In the genomic region with DNA sequence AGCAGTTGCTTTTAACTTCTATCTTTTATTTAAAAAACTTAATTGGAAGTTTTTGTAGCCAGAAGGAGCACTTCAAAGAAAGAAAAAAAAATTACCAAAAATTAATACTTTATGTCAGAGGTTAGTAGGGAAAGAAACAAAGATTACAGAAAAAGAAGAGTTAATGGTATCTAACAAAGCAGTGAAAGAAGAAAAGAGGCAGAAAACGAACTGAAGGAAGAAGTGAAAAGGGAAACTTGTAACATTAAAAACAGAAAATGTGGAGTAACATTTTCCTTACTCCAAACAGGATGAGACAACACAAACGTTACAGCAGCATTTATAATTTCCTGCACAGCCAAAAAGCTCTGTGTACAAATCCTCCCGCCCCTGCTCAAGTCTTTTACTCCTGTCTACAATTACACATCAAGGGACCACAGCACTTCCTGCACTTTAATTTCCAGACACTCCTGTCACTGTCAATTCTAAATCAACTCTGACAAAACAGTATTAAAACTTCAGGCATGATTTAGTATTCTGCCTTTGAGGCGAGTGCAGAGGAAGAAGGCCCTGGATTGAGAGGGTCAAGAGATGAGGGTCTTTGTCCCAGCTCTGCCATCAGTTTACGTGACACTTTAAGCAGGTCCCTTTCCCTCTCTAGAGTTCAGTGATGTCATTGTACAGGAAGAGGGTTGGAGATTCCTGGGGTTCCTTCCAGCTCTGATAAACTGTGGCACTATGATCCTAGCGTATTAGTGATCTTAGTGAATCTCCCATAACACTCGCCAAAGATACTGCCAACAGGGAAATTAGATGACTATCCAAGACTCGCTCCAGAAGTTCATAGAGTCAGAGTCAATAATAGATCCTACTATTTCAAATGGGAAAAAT, we compare ENCODE assay signal across 22 cellular contexts. TPM values are rescaled to one million over a fixed set of nuclear protein-coding genes. Genes with fewer than 3 reads are reported as not detected.
DNase-seq lines count a peak whose midpoint lies in the region; ATAC-seq and TF ChIP-seq lines count a peak whose summit lies in the region.
"Had no signal": no experiment of that assay in that cellular context is flagged by ENCODE, and none has a peak within 500 bp of the region (broad histone marks: within the 10 kb centered on the region; RNA-seq: fewer than 3 reads in every experiment).

No MANE protein-coding gene starts in this region.

- no peak overlapping the region for H3K4me3 Mint-ChIP-seq in activated naive CD4-positive, alpha-beta T cell treated with anti-CD3 and anti-CD28 coated beads for 36 hours
- H3K4me3 Mint-ChIP-seq in nephron progenitor cell (peak overlapping the region; percentile 54), Calu3 (ENCODE audit: low read depth, unreplicated experiment) (no peak overlapping the region)
- H3K4me3 Mint-ChIP-seq: CD4-positive, CD25-positive, alpha-beta regulatory T cell; natural killer cell; stimulated activated naive CD8-positive, alpha-beta T cell treated with anti-CD3 and anti-CD28 coated beads, Interleukin-15, Interleukin-2, amounts not matched to agents 100 ng/mL and 50 ng/mL, for 24 hours had no signal

- no peaks in the 10 kb centered on the region for H3K27me3 Mint-ChIP-seq in activated naive CD4-positive, alpha-beta T cell treated with anti-CD3 and anti-CD28 coated beads for 36 hours (ENCODE audit: low read depth)
- H3K27me3 Mint-ChIP-seq in nephron progenitor cell (ENCODE audit: low read depth, poor library complexity) (peaks cover 11% of the 10 kb centered on the region), Calu3 (ENCODE audit: unreplicated experiment) (peaks cover 80% of the 10 kb centered on the region)
- H3K27me3 Mint-ChIP-seq: stimulated activated naive CD8-positive, alpha-beta T cell treated with anti-CD3 and anti-CD28 coated beads, Interleukin-15, Interleukin-2, amounts not matched to agents 100 ng/mL and 50 ng/mL, for 24 hours had no signal

- ATAC-seq in activated naive CD4-positive, alpha-beta T cell treated with anti-CD3 and anti-CD28 coated beads, Interleukin-2, amount 50 U/mL, for 72 hours, result peak; percentile 50 to 84
- ATAC-seq in GM21423 (IDR thresholded peaks at IDR 0.05; ENCODE audit: unreplicated experiment), result no peak
- ATAC-seq: left lobe of liver, natural killer cell, SK-N-SH treated with all-trans-retinoic acid at 6 μM for 48 hours had no signal

- CTCF ChIA-PET in activated naive CD4-positive, alpha-beta T cell treated with anti-CD3 and anti-CD28 coated beads for 36 hours (lab: Charles Lee), result interaction anchor here (0.5 to 5.9 kb wide), 10 partner anchors 15 to 341 kb away, joined by 3 to 44 read pairs (median 4); no protein-coding TSS in a partner anchor
- CTCF ChIA-PET in Calu3 (lab: Charles Lee), result interaction anchor here (0.6 kb wide), 1 partner anchor 1944 kb away, joined by 4 read pairs; no protein-coding TSS in a partner anchor

- TF ChIP-seq CTCF in nephron progenitor cell (IDR thresholded peaks at IDR 0.05) (no peak), Calu3 (IDR thresholded peaks at IDR 0.05; ENCODE audit: unreplicated experiment) (no peak)

- no peak overlapping the region for H3K27ac Mint-ChIP-seq in activated naive CD4-positive, alpha-beta T cell treated with anti-CD3 and anti-CD28 coated beads for 36 hours
- peak overlapping the region in 1 of 2 donors; percentile 59 for H3K27ac Mint-ChIP-seq in activated naive CD4-positive, alpha-beta T cell treated with anti-CD3 and anti-CD28 coated beads, Interleukin-2, amount 50 U/mL, for 72 hours
- peak overlapping the region; percentile 97 for H3K27ac Mint-ChIP-seq in nephron progenitor cell
- no peak overlapping the region for H3K27ac Mint-ChIP-seq in Calu3 (ENCODE audit: unreplicated experiment)
- H3K27ac Mint-ChIP-seq: CD4-positive, CD25-positive, alpha-beta regulatory T cell; natural killer cell; stimulated activated naive CD8-positive, alpha-beta T cell treated with anti-CD3 and anti-CD28 coated beads, Interleukin-15, Interleukin-2, amounts not matched to agents 100 ng/mL and 50 ng/mL, for 24 hours had no signal

- no peaks in the 10 kb centered on the region for H3K9me3 Mint-ChIP-seq in activated naive CD4-positive, alpha-beta T cell treated with anti-CD3 and anti-CD28 coated beads for 36 hours
- no peaks in the 10 kb centered on the region for H3K9me3 Mint-ChIP-seq in activated naive CD4-positive, alpha-beta T cell treated with anti-CD3 and anti-CD28 coated beads, Interleukin-2, amount 50 U/mL, for 72 hours
- H3K9me3 Mint-ChIP-seq in nephron progenitor cell, result peaks cover 30% of the 10 kb centered on the region
- peaks cover 2% of the 10 kb centered on the region for H3K9me3 Mint-ChIP-seq in Calu3 (ENCODE audit: low read depth, unreplicated experiment)
- H3K9me3 Mint-ChIP-seq: natural killer cell; stimulated activated naive CD8-positive, alpha-beta T cell treated with anti-CD3 and anti-CD28 coated beads, Interleukin-15, Interleukin-2, amounts not matched to agents 100 ng/mL and 50 ng/mL, for 24 hours had no signal

- H3K4me1 Mint-ChIP-seq in activated naive CD4-positive, alpha-beta T cell treated with anti-CD3 and anti-CD28 coated beads for 36 hours (ENCODE audit: low read depth), result peaks cover 27% of the 10 kb centered on the region
- peaks cover 85% of the 10 kb centered on the region for H3K4me1 Mint-ChIP-seq in nephron progenitor cell
- H3K4me1 Mint-ChIP-seq in Calu3 (ENCODE audit: low read depth, unreplicated experiment), result no peaks in the 10 kb centered on the region
- H3K4me1 Mint-ChIP-seq: natural killer cell had no signal

- H3K36me3 Mint-ChIP-seq in activated naive CD4-positive, alpha-beta T cell treated with anti-CD3 and anti-CD28 coated beads for 36 hours (ENCODE audit: low read depth), result no peaks in the 10 kb centered on the region
- no peaks in the 10 kb centered on the region for H3K36me3 Mint-ChIP-seq in activated naive CD4-positive, alpha-beta T cell treated with anti-CD3 and anti-CD28 coated beads, Interleukin-2, amount 50 U/mL, for 72 hours
- peaks cover 24% of the 10 kb centered on the region for H3K36me3 Mint-ChIP-seq in nephron progenitor cell (ENCODE audit: low read depth)
- no peaks in the 10 kb centered on the region for H3K36me3 Mint-ChIP-seq in Calu3 (ENCODE audit: insufficient read depth, unreplicated experiment)
- H3K36me3 Mint-ChIP-seq: CD4-positive, CD25-positive, alpha-beta regulatory T cell; natural killer cell had no signal

- DNase-seq in activated naive CD4-positive, alpha-beta T cell treated with anti-CD3 and anti-CD28 coated beads for 36 hours, result peak; percentile 43
- DNase-seq in activated naive CD4-positive, alpha-beta T cell (lab: John Stamatoyannopoulos, UW), result no peak
- DNase-seq in COLO829 (ENCODE audit: low spot score), result peak; percentile 15
- peak in 1 of 2 donors; percentile 6 for DNase-seq in activated naive CD4-positive, alpha-beta T cell treated with anti-CD3 and anti-CD28 coated beads, Interleukin-2, amount 50 U/mL, for 72 hours (ENCODE audit: low spot score in 2 of 2)
- peak; percentile 18 for DNase-seq in nephron progenitor cell
- no peak for DNase-seq in Calu3
- DNase-seq: activated CD4-positive, alpha-beta T cell treated with anti-CD3 and anti-CD28 coated beads, Interleukin-2, amount 50 U/mL, for 48 hours; amygdala; CD4-positive, CD25-positive, alpha-beta regulatory T cell; colonic mucosa; effector memory CD4-positive, alpha-beta T cell; GDM1; IMR-90; natural killer cell; NCI-H2081 treated with DMSO at 0.1 percent for 48 hours; NCI-H82; T1000; thyroid gland had no signal

- intact Hi-C loops in activated naive CD4-positive, alpha-beta T cell treated with anti-CD3 and anti-CD28 coated beads for 36 hours (cut with micrococcal nuclease), result no loop called here
- intact Hi-C loops in Calu3 (cut with micrococcal nuclease; ENCODE audit: unreplicated experiment), result no loop called here

- BruUV-seq in Calu3 (replicated peaks; lab: Mats Ljungman, UMichigan), result no TSS peak

RNA-seq across cellular contexts. Expression of gene LSM14A, which starts 53.2 kb away (rescaled TPM):
- 100 to 1,000 TPM in 1 of 2 experiments, 10 to 100 TPM in 1; 87.9 to 102 TPM for total RNA-seq in activated naive CD4-positive, alpha-beta T cell treated with anti-CD3 and anti-CD28 coated beads for 36 hours
- 100 to 1,000 TPM in 1 of 2 donors, 10 to 100 TPM in 1; 77.3 to 101 TPM for total RNA-seq in activated naive CD4-positive, alpha-beta T cell treated with anti-CD3 and anti-CD28 coated beads, Interleukin-2, amount 50 U/mL, for 72 hours
- total RNA-seq in Calu3 (2022), result 114 and 131 TPM in 2 replicates

Comparison
In these comparisons a context has a peak if more than half of its experiments do, and no peak if none do; other contexts are left out.
1. DNase-seq: peak in activated naive CD4-positive, alpha-beta T cell treated with anti-CD3 and anti-CD28 coated beads for 36 hours (single experiment), COLO829 (single experiment) and nephron progenitor cell (single experiment); none in activated naive CD4-positive, alpha-beta T cell (0 of 4) and Calu3 (single experiment).